18 cellular contexts compared by ENCODE assay signal in genomic region chr10:21161647-21162046, GRCh38.
"Had no signal": no experiment of that assay in that cellular context is flagged by ENCODE, and none has a peak within 500 bp of the region (broad histone marks: within the 10 kb centered on the region; RNA-seq: fewer than 3 reads in every experiment).

No MANE protein-coding gene starts in this region.

- H3K36me3 ChIP-seq: brain microvascular endothelial cell, left lung, transverse colon, uterus had no signal

- DNase-seq: activated CD4-positive, alpha-beta T cell treated with anti-CD3 and anti-CD28 coated beads, Interleukin-2, amount 10 ng/mL, durations not matched to agents 24 days and 14 days; activated CD4-positive, CD25-positive, alpha-beta regulatory T cell; activated CD8-positive, alpha-beta T cell treated with anti-CD3 and anti-CD28 coated beads for 36 hours; activated naive CD4-positive, alpha-beta T cell treated with Interleukin-2 at 50 U/mL for 16 hours; activated T-cell treated with anti-CD3 and anti-CD28 coated beads, Interleukin-2, amount 50 U/mL, for 1 hour; anterior cingulate cortex; brain microvascular endothelial cell; cortex of kidney; effector CD4-positive, alpha-beta T cell; esophagus squamous epithelium; left lung; right cardiac atrium; stimulated activated CD4-positive, alpha-beta T cell treated with anti-CD3 and anti-CD28 coated beads, Interleukin-2, amount 100 ng/mL, for 24 hours; stimulated activated naive CD4-positive, alpha-beta T cell treated with Interleukin-2 at 50 U/mL for 16 hours; substantia nigra; T-cell; transverse colon; uterus had no signal

- H3K4me3 ChIP-seq: esophagus squamous epithelium, left lung, transverse colon, uterus had no signal

- H3K27me3 ChIP-seq: brain microvascular endothelial cell, esophagus squamous epithelium, left lung, transverse colon, uterus had no signal

- H3K27ac ChIP-seq: brain microvascular endothelial cell, esophagus squamous epithelium, left lung, transverse colon, uterus had no signal

- H3K9me3 ChIP-seq: esophagus squamous epithelium, left lung, transverse colon, uterus had no signal

- ATAC-seq: activated CD8-positive, alpha-beta T cell treated with anti-CD3 and anti-CD28 coated beads for 36 hours; left lung; right cardiac atrium; T-cell had no signal

- H3K4me1 ChIP-seq: left lung, uterus had no signal
